13 cellular contexts compared by ENCODE assay signal in the genomic region with DNA sequence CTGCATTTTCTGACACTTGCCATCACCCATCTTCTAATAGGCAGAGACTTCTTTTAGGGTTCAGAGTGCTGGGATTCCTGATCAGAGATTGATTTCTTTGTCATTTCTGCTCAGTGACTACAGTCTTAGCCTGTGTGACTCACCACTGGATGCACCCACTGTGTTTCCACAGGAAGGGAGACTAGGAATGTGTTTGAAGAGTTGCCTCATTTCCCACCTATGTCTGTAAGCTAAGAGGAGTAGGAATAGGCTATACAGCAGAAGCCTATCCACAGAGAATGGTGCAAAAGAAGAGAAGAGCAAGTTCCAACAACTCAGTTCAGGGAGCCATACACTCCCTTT.
A peak's percentile ranks its signal among the peaks of the same experiment; 100 is the strongest.
DNase-seq lines count a peak whose midpoint lies in the region; ATAC-seq lines count a peak whose summit lies in the region.
"Had no signal": no experiment of that assay in that cellular context is flagged by ENCODE, and none has a peak within 500 bp of the region (broad histone marks: within the 10 kb centered on the region; RNA-seq: fewer than 3 reads in every experiment).

No MANE protein-coding gene starts in this region.

- peak overlapping the region; percentile 20 for H3K27ac Mint-ChIP-seq in dendritic cell treated with granulocyte-macrophage colony-stimulating factor and Interleukin-4, amounts not matched to agents 40 ng/mL and 50 ng/mL, for 4 days
- H3K27ac Mint-ChIP-seq in activated T-helper 17 cell treated with anti-CD3 and anti-CD28 coated beads, Interleukin-2, amount 50 U/mL, for 72 hours, result no peak overlapping the region
- H3K27ac Mint-ChIP-seq: activated B cell treated with CpG ODN at 0.5 μM for 24 hours had no signal

- intact Hi-C loops in dendritic cell treated with granulocyte-macrophage colony-stimulating factor and Interleukin-4, amounts not matched to agents 40 ng/mL and 50 ng/mL, for 4 days (cut with micrococcal nuclease), result no loop called here

- H3K4me1 ChIP-seq in mesodermal cell (ENCODE audit: control insufficient read depth, insufficient read depth, low read length, poor library complexity, severe bottlenecking), result peaks cover 63% of the 10 kb centered on the region

- no peak overlapping the region for H3K4me3 ChIP-seq in mesodermal cell (ENCODE audit: extremely low read depth, insufficient read depth, low read length, poor library complexity, severe bottlenecking)
- H3K4me3 ChIP-seq: tibial nerve had no signal

- no peaks in the 10 kb centered on the region for H3K9me3 Mint-ChIP-seq in dendritic cell treated with granulocyte-macrophage colony-stimulating factor and Interleukin-4, amounts not matched to agents 40 ng/mL and 50 ng/mL, for 4 days
- H3K9me3 Mint-ChIP-seq in activated T-helper 17 cell treated with anti-CD3 and anti-CD28 coated beads, Interleukin-2, amount 50 U/mL, for 72 hours, result no peaks in the 10 kb centered on the region
- H3K9me3 Mint-ChIP-seq: activated B cell treated with CpG ODN at 0.5 μM for 24 hours had no signal

- H3K36me3 ChIP-seq in mesodermal cell (ENCODE audit: control insufficient read depth, insufficient read depth, low read length), result no peaks in the 10 kb centered on the region
- H3K36me3 ChIP-seq: tibial nerve had no signal

- H3K4me1 Mint-ChIP-seq in dendritic cell treated with granulocyte-macrophage colony-stimulating factor and Interleukin-4, amounts not matched to agents 40 ng/mL and 50 ng/mL, for 4 days (ENCODE audit: low read depth), result peaks cover 75% of the 10 kb centered on the region
- H3K4me1 Mint-ChIP-seq in activated T-helper 17 cell treated with anti-CD3 and anti-CD28 coated beads, Interleukin-2, amount 50 U/mL, for 72 hours, result no peaks in the 10 kb centered on the region
- H3K4me1 Mint-ChIP-seq: activated B cell treated with CpG ODN at 0.5 μM for 24 hours had no signal

- no peaks in the 10 kb centered on the region for H3K36me3 Mint-ChIP-seq in dendritic cell treated with granulocyte-macrophage colony-stimulating factor and Interleukin-4, amounts not matched to agents 40 ng/mL and 50 ng/mL, for 4 days (ENCODE audit: low read depth)
- no peaks in the 10 kb centered on the region for H3K36me3 Mint-ChIP-seq in activated T-helper 17 cell treated with anti-CD3 and anti-CD28 coated beads, Interleukin-2, amount 50 U/mL, for 72 hours (ENCODE audit: low read depth)

- H3K4me3 Mint-ChIP-seq in dendritic cell treated with granulocyte-macrophage colony-stimulating factor and Interleukin-4, amounts not matched to agents 40 ng/mL and 50 ng/mL, for 4 days, result no peak overlapping the region
- H3K4me3 Mint-ChIP-seq in activated T-helper 17 cell treated with anti-CD3 and anti-CD28 coated beads, Interleukin-2, amount 50 U/mL, for 72 hours, result no peak overlapping the region
- H3K4me3 Mint-ChIP-seq: activated B cell treated with CpG ODN at 0.5 μM for 24 hours, CD14-positive monocyte had no signal

- no peaks in the 10 kb centered on the region for H3K9me3 ChIP-seq in mesodermal cell (ENCODE audit: control insufficient read depth, low read length)
- H3K9me3 ChIP-seq: tibial nerve had no signal

- peaks cover 9% of the 10 kb centered on the region for H3K27me3 Mint-ChIP-seq in dendritic cell treated with granulocyte-macrophage colony-stimulating factor and Interleukin-4, amounts not matched to agents 40 ng/mL and 50 ng/mL, for 4 days
- peaks cover 11% of the 10 kb centered on the region for H3K27me3 Mint-ChIP-seq in activated T-helper 17 cell treated with anti-CD3 and anti-CD28 coated beads, Interleukin-2, amount 50 U/mL, for 72 hours

- no peak for ATAC-seq in HG03442 (IDR thresholded peaks at IDR 0.05; ENCODE audit: unreplicated experiment)
- ATAC-seq in activated T-helper 17 cell treated with anti-CD3 and anti-CD28 coated beads, Interleukin-2, amount 50 U/mL, for 72 hours (replicated peaks), result no peak

- DNase-seq in AG08395 (ENCODE audit: low spot score) (peak; percentile 67), NCI-H226 (peak; percentile 66), DMS 273 (lab: John Stamatoyannopoulos, UW; ENCODE audit: unreplicated experiment) (no peak)
- no peak for DNase-seq in activated CD4-positive, alpha-beta T cell treated with anti-CD3 and anti-CD28 coated beads for 48 hours
- DNase-seq: activated B cell treated with CpG ODN at 0.5 μM for 24 hours, NCI-H1930 had no signal

- H3K27ac ChIP-seq in mesodermal cell (ENCODE audit: low read depth, low read length, severe bottlenecking), result peak overlapping the region; percentile 91
- H3K27ac ChIP-seq: HL-60 had no signal

Comparison
In these comparisons a context has a peak if more than half of its experiments do, and no peak if none do; other contexts are left out.
1. DNase-seq: peak in AG08395 (single experiment) and NCI-H226 (single experiment); none in activated CD4-positive, alpha-beta T cell treated with anti-CD3 and anti-CD28 coated beads for 48 hours (single experiment) and DMS 273 (single experiment).